In the genomic region with DNA sequence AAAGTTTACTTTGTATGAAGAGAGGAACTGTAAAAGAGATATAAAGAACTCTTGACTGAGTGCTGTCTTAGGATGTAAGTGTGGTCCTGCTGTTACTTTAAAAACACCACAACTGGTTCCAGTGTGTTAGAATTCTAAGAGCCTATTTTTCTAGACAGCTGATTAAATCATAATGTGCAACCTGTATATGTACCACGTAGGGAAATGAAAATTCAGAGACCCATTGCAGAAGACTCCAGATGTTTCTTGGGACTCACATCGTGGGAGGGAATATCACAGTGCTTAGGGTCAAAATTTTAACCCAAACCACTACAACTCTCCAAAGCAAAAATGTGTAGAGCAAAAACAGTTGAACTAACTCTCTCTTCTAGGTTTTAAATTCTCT, we compare ENCODE assay signal across 8 cellular contexts.
DNase-seq lines count a peak whose midpoint lies in the region; ATAC-seq and TF ChIP-seq lines count a peak whose summit lies in the region.
"Had no signal": no experiment of that assay in that cellular context is flagged by ENCODE, and none has a peak within 500 bp of the region (broad histone marks: within the 10 kb centered on the region; RNA-seq: fewer than 3 reads in every experiment).

No MANE protein-coding gene starts in this region.

- no peaks in the 10 kb centered on the region for H3K27me3 ChIP-seq in OCI-LY3 (ENCODE audit: low read depth, low read length)
- H3K27me3 ChIP-seq in stomach: no peaks in the 10 kb centered on the region

- H3K4me2 ChIP-seq in OCI-LY3 (ENCODE audit: low read length): 0 out of 2 replicates have a peak overlapping the region, but pooled peaks have one; percentile 0

- H3K4me1 ChIP-seq in OCI-LY3 (ENCODE audit: low read length) (0 out of 2 replicates have a peak, but pooled peaks cover 2% of the 10 kb centered on the region), stomach (peaks cover 0 to 21% (median 8%) of the 10 kb centered on the region in 4 donors)

- ATAC-seq in GM21447 (IDR thresholded peaks at IDR 0.05; ENCODE audit: unreplicated experiment): peak; percentile 15
- ATAC-seq: K562 had no signal

- no peak overlapping the region for H3K9ac ChIP-seq in OCI-LY3 (ENCODE audit: low read length)

- TF ChIP-seq POLR2A in stomach (IDR thresholded peaks at IDR 0.05): no peak

- TF ChIP-seq EP300 in stomach (IDR thresholded peaks at IDR 0.05): no peak

- DNase-seq in foreskin fibroblast (peak; percentile 59 to 80), stomach (no peak), cortex of kidney (lab: John Stamatoyannopoulos, UW) (no peak), GM10266 (ENCODE audit: extremely low spot score) (no peak), GM19240 (ENCODE audit: insufficient read length, low spot score) (no peak)

- H3K4me3 ChIP-seq in OCI-LY3 (ENCODE audit: low read length) (no peak overlapping the region), foreskin fibroblast (ENCODE audit: low read depth in 1 of 2, low read length in 2 of 2) (peak overlapping the region; percentile 13 to 41), stomach (no peak overlapping the region)
- H3K4me3 ChIP-seq: K562 had no signal

- H3K79me2 ChIP-seq in OCI-LY3 (ENCODE audit: low read length): no peaks in the 10 kb centered on the region

- H3K36me3 ChIP-seq in OCI-LY3 (replicated peaks; ENCODE audit: low read depth, low read length) (no peaks in the 10 kb centered on the region), stomach (no peaks in the 10 kb centered on the region)

- intact Hi-C loops in stomach (cut with DNase I; ENCODE audit: low total_unique reads): no loop called here

- WGBS in stomach, 5 donors: 27 to 40% (median 36%) methylated on average over 2 of the region's 2 CpGs

- TF ChIP-seq CTCF in OCI-LY3 (IDR thresholded peaks at IDR 0.05; ENCODE audit: low read depth, low read length): no peak
- no peak for TF ChIP-seq CTCF in foreskin fibroblast (IDR thresholded peaks at IDR 0.05; ENCODE audit: low read depth, low read length)
- TF ChIP-seq CTCF in stomach (IDR thresholded peaks at IDR 0.05): no peak
- TF ChIP-seq CTCF in GM10266 (IDR thresholded peaks at IDR 0.05; ENCODE audit: control insufficient read depth, insufficient read depth, low read depth, missing control alignments): no peak

- H3K9me3 ChIP-seq in OCI-LY3 (ENCODE audit: insufficient read depth, low read length): no peaks in the 10 kb centered on the region
- H3K9me3 ChIP-seq in stomach: no peaks in the 10 kb centered on the region

- H4K20me1 ChIP-seq in OCI-LY3 (ENCODE audit: insufficient read depth, low read length): no peaks in the 10 kb centered on the region

- H3K27ac ChIP-seq in OCI-LY3 (ENCODE audit: low read length): no peak overlapping the region
- peak overlapping the region in 4 of 5 donors; percentile 60 to 70 (median 68) for H3K27ac ChIP-seq in stomach

- H2AFZ ChIP-seq in OCI-LY3 (ENCODE audit: low read depth, low read length): 0 out of 2 replicates have a peak overlapping the region, but pooled peaks have one; percentile 36

Comparison
In these comparisons a context has a peak if more than half of its experiments do, and no peak if none do; other contexts are left out.
1. H3K4me3 ChIP-seq: peak in foreskin fibroblast (2 of 2); none in OCI-LY3 (single experiment) and stomach (0 of 4).
2. DNase-seq: peak in foreskin fibroblast (2 of 2); none in stomach (single experiment), cortex of kidney (single experiment), GM10266 (single experiment) and GM19240 (single experiment).